ENCODE assay signal across 8 cellular contexts in the genomic region with DNA sequence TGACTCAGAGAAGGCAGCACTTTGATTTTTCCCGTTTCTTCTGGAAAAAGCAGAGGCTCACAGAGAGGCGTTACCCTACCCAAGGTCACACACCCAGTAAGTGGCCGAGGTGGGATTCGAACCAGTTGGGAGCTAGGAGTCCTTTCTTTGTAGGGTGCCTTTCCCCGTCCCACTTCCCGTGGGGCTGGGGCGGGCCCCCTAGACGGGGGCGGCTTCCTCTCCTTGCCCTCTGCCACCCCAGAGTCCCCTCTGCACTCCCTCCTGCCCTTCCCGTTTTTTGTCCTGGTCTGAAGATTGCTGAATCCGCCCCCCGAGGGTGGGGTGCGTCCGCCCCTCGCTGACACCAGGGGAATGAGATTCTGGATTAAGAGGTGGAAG. TPM values are rescaled to one million over a fixed set of nuclear protein-coding genes. Genes with fewer than 3 reads are reported as not detected.
DNase-seq lines count a peak whose midpoint lies in the region; ATAC-seq and TF ChIP-seq lines count a peak whose summit lies in the region.

No MANE protein-coding gene starts in this region.

- BruUV-seq in Calu3 (replicated peaks; lab: Mats Ljungman, UMichigan) = no TSS peak

- intact Hi-C loops in Calu3 (cut with micrococcal nuclease; ENCODE audit: unreplicated experiment) = no loop called here
- intact Hi-C loops in body of pancreas (cut with DNase I) = no loop called here
- intact Hi-C loops in left lung (cut with DNase I) = no loop called here
- intact Hi-C loops in testis (cut with DNase I; ENCODE audit: low total_unique reads) = no loop called here

- H3K9me3 Mint-ChIP-seq in Calu3 (ENCODE audit: low read depth, unreplicated experiment) = no peaks in the 10 kb centered on the region

- H3K27ac ChIP-seq in body of pancreas (peak overlapping the region in 3 of 4 donors; percentile 73 to 84 (median 75)), left lung (peak overlapping the region; percentile 83 to 85), testis (peak overlapping the region; percentile 94 to 96)

- peak overlapping the region; percentile 72 for H3K4me3 Mint-ChIP-seq in Calu3 (ENCODE audit: low read depth, unreplicated experiment)

- WGBS in body of pancreas, 2 donors = 12 to 14% methylated on average over 14 to 15 of the region's 15 CpGs
- WGBS in testis, 2 donors = 7 to 16% methylated on average over 13 to 15 of the region's 15 CpGs

- H3K27ac Mint-ChIP-seq in Calu3 (ENCODE audit: unreplicated experiment) = peak overlapping the region; percentile 71

- H3K9me3 ChIP-seq in body of pancreas (no peaks in the 10 kb centered on the region), left lung (no peaks in the 10 kb centered on the region), testis (no peaks in the 10 kb centered on the region)

- H3K27me3 ChIP-seq in body of pancreas = no peaks in the 10 kb centered on the region
- no peaks in the 10 kb centered on the region for H3K27me3 ChIP-seq in left lung
- H3K27me3 ChIP-seq in testis = no peaks in the 10 kb centered on the region

- CTCF ChIA-PET in Calu3 (lab: Charles Lee) = no interaction called here

- TF ChIP-seq POLR2A in body of pancreas (IDR thresholded peaks at IDR 0.05) = no peak
- TF ChIP-seq POLR2A in testis (IDR thresholded peaks at IDR 0.05) = no peak

- ATAC-seq in body of pancreas (no peak), left lung (peak; percentile 21), GM18907 (IDR thresholded peaks at IDR 0.05; ENCODE audit: unreplicated experiment) (no peak)

- peak overlapping the region; percentile 85 to 96 for H3K4me3 ChIP-seq in body of pancreas
- H3K4me3 ChIP-seq in left lung = peak overlapping the region; percentile 53 to 90
- peak overlapping the region; percentile 98 for H3K4me3 ChIP-seq in testis

- TF ChIP-seq CTCF in Calu3 (IDR thresholded peaks at IDR 0.05; ENCODE audit: unreplicated experiment) (no peak), body of pancreas (IDR thresholded peaks at IDR 0.05) (no peak), left lung (IDR thresholded peaks at IDR 0.05) (no peak), testis (IDR thresholded peaks at IDR 0.05) (no peak)

- H3K36me3 ChIP-seq in body of pancreas (replicated peaks in 1 of 2; ENCODE audit: insufficient read depth in 1 of 2, low read depth in 2 of 2) (no peaks in the 10 kb centered on the region), left lung (peaks cover 0 to 11% of the 10 kb centered on the region in 2 donors), testis (ENCODE audit: low read depth, missing control alignments) (no peaks in the 10 kb centered on the region)

- H3K4me1 ChIP-seq in body of pancreas (peaks cover 31% of the 10 kb centered on the region), left lung (peaks cover 7 to 59% of the 10 kb centered on the region in 2 donors), testis (peaks cover 35% of the 10 kb centered on the region)

- H3K4me1 Mint-ChIP-seq in Calu3 (ENCODE audit: low read depth, unreplicated experiment) = no peaks in the 10 kb centered on the region

- peaks cover 18% of the 10 kb centered on the region for H3K36me3 Mint-ChIP-seq in Calu3 (ENCODE audit: insufficient read depth, unreplicated experiment)

- H3K27me3 Mint-ChIP-seq in Calu3 (ENCODE audit: unreplicated experiment) = peaks cover 15% of the 10 kb centered on the region

- no peak for DNase-seq in Calu3
- peak; percentile 32 for DNase-seq in NOMO-1 treated with dmso at 0.1 percent for 144 hours (lab: John Stamatoyannopoulos, UW; ENCODE audit: unreplicated experiment)
- DNase-seq in body of pancreas = peak in 1 of 4 donors; percentile 27
- DNase-seq in left lung = peak; percentile 60 to 81
- no peak for DNase-seq in testis
- DNase-seq in AG08395 (ENCODE audit: low spot score) = no peak
- DNase-seq in NCI-H1417 treated with DMSO at 0.1 percent for 48 hours (lab: John Stamatoyannopoulos, UW) = no peak

RNA-seq across cellular contexts. Expression of gene TPCN2, which starts 0.7 kb away (rescaled TPM):
- total RNA-seq in Calu3 (2022) (21.9 and 24.3 TPM in 2 replicates), body of pancreas (10 to 100 TPM; 10.9 to 18.9 TPM), left lung (10 to 100 TPM; 14.7 to 22.0 TPM), testis (10 to 100 TPM; 28.4 to 32.5 TPM)
- polyA plus RNA-seq in testis (ENCODE audit: insufficient read depth, low read depth, low replicate concordance) = 12.9 TPM

RNA-seq across cellular contexts. Expression of gene MRGPRF, which starts 36.4 kb away (rescaled TPM):
- total RNA-seq in Calu3 (2022) = 0.14 and 0.15 TPM in 2 replicates
- 1 to 10 TPM; 4.7 to 7.6 TPM for total RNA-seq in body of pancreas
- total RNA-seq in left lung = 10 to 100 TPM; 12.6 to 22.6 TPM
- total RNA-seq in testis = 10 to 100 TPM in 1 of 2 donors, 1 to 10 TPM in 1; 10.0 to 12.2 TPM
- 21.1 TPM for polyA plus RNA-seq in testis (ENCODE audit: insufficient read depth, low read depth, low replicate concordance)

Comparison
In these comparisons a context has a peak if more than half of its experiments do, and no peak if none do; other contexts are left out.
1. DNase-seq: peak in NOMO-1 treated with dmso at 0.1 percent for 144 hours (single experiment) and left lung (2 of 2); none in Calu3 (single experiment), testis (single experiment), AG08395 (single experiment) and NCI-H1417 treated with DMSO at 0.1 percent for 48 hours (single experiment).
2. Peak in every context shown above with its lines, with median percentiles within 50 percentile points of each other: H3K27ac ChIP-seq and H3K4me3 ChIP-seq.